In genomic region chr1:212981571-212982328, GRCh38 we compare ENCODE assay signal across 9 cellular contexts. TPM values are rescaled to one million over a fixed set of nuclear protein-coding genes. Genes with fewer than 3 reads are reported as not detected.
DNase-seq lines count a peak whose midpoint lies in the region; ATAC-seq lines count a peak whose summit lies in the region.
"Had no signal": no experiment of that assay in that cellular context is flagged by ENCODE, and none has a peak within 500 bp of the region (broad histone marks: within the 10 kb centered on the region; RNA-seq: fewer than 3 reads in every experiment).

No MANE protein-coding gene starts in this region.

- peak; percentile 54 for ATAC-seq in GM18867 (IDR thresholded peaks at IDR 0.05; ENCODE audit: unreplicated experiment)
- ATAC-seq in HG02623 (IDR thresholded peaks at IDR 0.05; ENCODE audit: unreplicated experiment), result peak; percentile 56

- DNase-seq in NCI-H2171 (lab: John Stamatoyannopoulos, UW) (peak; percentile 50), myocyte (ENCODE audit: low read depth) (peak; percentile 97), NCI-H1436 (lab: John Stamatoyannopoulos, UW) (no peak), KG1 (lab: John Stamatoyannopoulos, UW) (no peak), NCI-H748 treated with DMSO at 0.1 percent for 48 hours (lab: John Stamatoyannopoulos, UW) (no peak), 8988T (no peak)
- DNase-seq: HCEC 1CT had no signal

RNA-seq across cellular contexts. Expression of gene VASH2, which starts 31.4 kb away (rescaled TPM):
- total RNA-seq in myocyte, result 75.0 and 113 TPM in 2 replicates
- polyA plus RNA-seq in myocyte (2012), result 57.7 TPM

RNA-seq across cellular contexts. Expression of gene ANGEL2, which starts 33.9 kb away (rescaled TPM):
- 36.3 and 59.0 TPM in 2 replicates for total RNA-seq in myocyte
- polyA plus RNA-seq in myocyte (2012), result 15.8 TPM

Comparison
In these comparisons a context has a peak if more than half of its experiments do, and no peak if none do; other contexts are left out.
1. DNase-seq: peak in NCI-H2171 (single experiment) and myocyte (single experiment); none in NCI-H1436 (single experiment), KG1 (single experiment), NCI-H748 treated with DMSO at 0.1 percent for 48 hours (single experiment) and 8988T (single experiment).